ENCODE assay signal across 8 cellular contexts in the genomic region with DNA sequence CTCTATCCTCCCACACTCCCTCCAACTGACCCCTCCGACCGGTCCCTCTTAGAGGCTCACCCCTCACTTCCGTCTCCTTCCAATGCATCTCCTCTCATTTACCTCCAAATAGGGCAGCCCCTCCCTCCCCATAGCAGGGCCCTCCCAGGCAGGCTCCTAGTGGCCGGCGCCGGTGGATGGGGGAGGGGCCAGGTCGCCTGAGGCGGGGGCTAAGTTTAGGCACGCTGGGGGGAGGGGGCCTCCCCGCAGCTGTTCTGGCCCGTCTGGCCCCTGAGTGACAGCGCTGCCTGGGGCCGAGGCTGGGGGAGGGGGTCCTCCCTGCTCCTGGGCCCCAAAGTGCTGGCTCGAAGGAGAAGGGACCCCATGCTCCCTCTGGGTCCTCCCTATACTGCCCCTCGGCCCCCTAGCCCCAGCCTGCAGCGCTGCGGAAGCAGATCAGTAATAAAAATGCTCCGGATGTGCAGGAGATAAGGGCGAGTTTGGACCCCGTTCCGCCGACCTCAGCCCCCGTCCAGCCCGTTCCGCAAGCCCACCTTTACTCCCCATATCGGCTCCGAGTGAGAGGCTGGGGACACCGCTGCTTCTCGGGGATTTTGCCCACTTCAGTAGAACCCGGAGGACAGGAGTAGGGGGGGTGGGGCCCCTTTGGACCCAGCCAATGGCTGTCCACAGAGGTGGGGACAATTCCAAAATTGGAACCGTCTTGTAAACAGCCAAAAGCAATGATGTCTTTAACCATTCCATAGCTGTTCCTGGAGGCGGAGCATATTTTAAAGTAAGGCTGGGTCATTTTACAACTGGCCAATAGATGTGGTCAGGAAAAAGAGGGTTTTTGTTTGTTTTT. TPM values are rescaled to one million over a fixed set of nuclear protein-coding genes. Genes with fewer than 3 reads are reported as not detected.
A peak's percentile ranks its signal among the peaks of the same experiment; 100 is the strongest.
DNase-seq lines count a peak whose midpoint lies in the region; ATAC-seq and TF ChIP-seq lines count a peak whose summit lies in the region.

No MANE protein-coding gene starts in this region.

- DNase-seq in GM03348 (ENCODE audit: low spot score) (peak; percentile 69), NOMO-1 treated with dmso at 0.1 percent for 144 hours (lab: John Stamatoyannopoulos, UW; ENCODE audit: unreplicated experiment) (peak; percentile 20), dorsolateral prefrontal cortex (peak in 7 of 10 donors; percentile 46 to 75 (median 71)), mesenchymal stem cell (peak; percentile 90), uterus (no peak), ACHN (no peak), NCI-H1436 (lab: John Stamatoyannopoulos, UW) (no peak)

- peak overlapping the region; percentile 96 for H3K4me2 ChIP-seq in mesenchymal stem cell (ENCODE audit: low read length, poor library complexity, severe bottlenecking)

- H3K4me1 ChIP-seq in mesenchymal stem cell (ENCODE audit: control insufficient read depth, insufficient read depth, low read depth, low read length) (peaks cover 20% of the 10 kb centered on the region), uterus (peaks cover 0 to 10% of the 10 kb centered on the region in 2 donors)

- intact Hi-C loops in dorsolateral prefrontal cortex (cut with DNase I) (no loop called here), uterus (cut with DNase I; ENCODE audit: low total_unique reads) (no loop called here)

- H2BK120ac ChIP-seq in mesenchymal stem cell (ENCODE audit: low read depth, low read length), result no peak overlapping the region

- H3K36me3 ChIP-seq in mesenchymal stem cell (ENCODE audit: control insufficient read depth in 1 of 2, insufficient read depth in 2 of 2, low read depth in 1 of 2, low read length in 2 of 2) (peaks cover 0 to 19% of the 10 kb centered on the region in 2 experiments), uterus (no peaks in the 10 kb centered on the region)

- ATAC-seq in GM18907 (IDR thresholded peaks at IDR 0.05; ENCODE audit: unreplicated experiment), result no peak

- peak overlapping the region; percentile 79 for H4K91ac ChIP-seq in mesenchymal stem cell (ENCODE audit: low read length)

- H2AFZ ChIP-seq in mesenchymal stem cell (ENCODE audit: low read depth, low read length), result peak overlapping the region; percentile 8

- H3K27me3 ChIP-seq in dorsolateral prefrontal cortex, result no peaks in the 10 kb centered on the region
- peaks cover 14% of the 10 kb centered on the region in 2 experiments for H3K27me3 ChIP-seq in mesenchymal stem cell (ENCODE audit: control insufficient read depth in 1 of 2, insufficient read depth in 1 of 2, low read length in 2 of 2)
- no peaks in the 10 kb centered on the region for H3K27me3 ChIP-seq in uterus

- 4% methylated on average over 27 of the region's 32 CpGs for WGBS in mesenchymal stem cell

- H3K4me3 ChIP-seq in dorsolateral prefrontal cortex (peak overlapping the region; percentile 18 to 71 (median 55)), mesenchymal stem cell (ENCODE audit: insufficient read depth in 1 of 2, low read depth in 1 of 2, low read length in 2 of 2) (peak overlapping the region; percentile 66 to 94), uterus (peak overlapping the region; percentile 40 to 49)

- peak overlapping the region in 1 of 2 experiments; percentile 32 for H3K23ac ChIP-seq in mesenchymal stem cell (ENCODE audit: low read length in 2 of 2)

- H3K14ac ChIP-seq in mesenchymal stem cell (ENCODE audit: low read length in 2 of 2), result no peak overlapping the region

- H2BK5ac ChIP-seq in mesenchymal stem cell (ENCODE audit: low read depth, low read length, poor library complexity, severe bottlenecking), result peak overlapping the region; percentile 25

- H2BK12ac ChIP-seq in mesenchymal stem cell (ENCODE audit: low read length in 2 of 2), result peak overlapping the region; percentile 1 to 73

- TF ChIP-seq CTCF in dorsolateral prefrontal cortex (IDR thresholded peaks at IDR 0.05 in 54 of 56, conservative IDR thresholded peaks at IDR 0.05 in 2 of 56; ENCODE audit: low read depth in 1 of 56, partially characterized antibody in 56 of 56), result no peak
- TF ChIP-seq CTCF in uterus (IDR thresholded peaks at IDR 0.05), result no peak

- no peak overlapping the region for H2BK15ac ChIP-seq in mesenchymal stem cell (ENCODE audit: low read depth, poor library complexity, severe bottlenecking)

- no peak overlapping the region for H2AK5ac ChIP-seq in mesenchymal stem cell (ENCODE audit: low read length, severe bottlenecking)

- peak overlapping the region; percentile 84 for H3K9ac ChIP-seq in mesenchymal stem cell (ENCODE audit: low read length)

- peak overlapping the region; percentile 74 to 91 for H3K18ac ChIP-seq in mesenchymal stem cell (ENCODE audit: low read depth in 1 of 2, low read length in 2 of 2)

- peak overlapping the region in 33 of 59 donors; percentile 3 to 79 (median 42) for H3K27ac ChIP-seq in dorsolateral prefrontal cortex
- H3K27ac ChIP-seq in mesenchymal stem cell (ENCODE audit: low read length, poor library complexity, severe bottlenecking), result peak overlapping the region; percentile 60
- peak overlapping the region; percentile 36 to 66 for H3K27ac ChIP-seq in uterus

- no peak for TF ChIP-seq POLR2A in uterus (IDR thresholded peaks at IDR 0.05)

- peak overlapping the region; percentile 45 for H4K8ac ChIP-seq in mesenchymal stem cell (ENCODE audit: low read length)

- H3K4ac ChIP-seq in mesenchymal stem cell (ENCODE audit: low read depth in 1 of 2, low read length in 2 of 2), result peak overlapping the region; percentile 13 to 24

- H3K9me3 ChIP-seq in mesenchymal stem cell (ENCODE audit: control insufficient read depth, low read length) (no peaks in the 10 kb centered on the region), uterus (no peaks in the 10 kb centered on the region)

- in situ Hi-C loops in ACHN (cut with HindIII; ENCODE audit: low pct_ligation_motif_present, low pct_unique_long_range_greater_than_20kb, low sequenced_read_pairs), result no loop called here

- H3K79me1 ChIP-seq in mesenchymal stem cell (replicated peaks; ENCODE audit: low read length, poor library complexity, severe bottlenecking), result no peaks in the 10 kb centered on the region

RNA-seq across cellular contexts. Expression of a gene that starts 4.0 kb away (rescaled TPM):
- total RNA-seq in dorsolateral prefrontal cortex (100 to 1,000 TPM in 2 of 120 experiments, 10 to 100 TPM in 118; 18.9 to 124 (median 63.4) TPM), uterus (1 to 10 TPM in 3 of 4 donors, not detected in 1; 5.9 to 9.0 (median 7.0) TPM)
- 30.0 TPM for polyA plus RNA-seq in mesenchymal stem cell (2013, experiment 1 of 2)
- 31.0 TPM for polyA plus RNA-seq in mesenchymal stem cell (2013, experiment 2 of 2)

RNA-seq across cellular contexts. Expression of a gene that starts 5.4 kb away (rescaled TPM):
- total RNA-seq in dorsolateral prefrontal cortex (1 to 10 TPM in 108 of 120 experiments, under 1 TPM in 12; 0.59 to 4.9 (median 1.9) TPM), uterus (10 to 100 TPM in 1 of 4 donors, not detected in 3; 42.5 TPM)
- 2.3 TPM for polyA plus RNA-seq in mesenchymal stem cell (2013, experiment 1 of 2)
- polyA plus RNA-seq in mesenchymal stem cell (2013, experiment 2 of 2), result 2.1 TPM

RNA-seq across cellular contexts. Expression of a gene that starts 14.4 kb away (rescaled TPM):
- total RNA-seq in dorsolateral prefrontal cortex, result 10 to 100 TPM in 118 of 120 experiments, 1 to 10 TPM in 2; 7.0 to 36.7 (median 18.3) TPM
- polyA plus RNA-seq in mesenchymal stem cell (2013, experiment 1 of 2), result 106 TPM
- polyA plus RNA-seq in mesenchymal stem cell (2013, experiment 2 of 2), result 104 TPM
- total RNA-seq in uterus, result 100 to 1,000 TPM in 1 of 4 donors, 10 to 100 TPM in 3; 21.5 to 157 (median 38.3) TPM

RNA-seq across cellular contexts. Expression of a gene that starts 25.1 kb away (rescaled TPM):
- total RNA-seq in dorsolateral prefrontal cortex (100 to 1,000 TPM in 2 of 120 experiments, 10 to 100 TPM in 32, 1 to 10 TPM in 86; 2.6 to 168 (median 7.7) TPM), uterus (10 to 100 TPM in 2 of 4 donors, 1 to 10 TPM in 1, not detected in 1; 8.1 to 52.1 (median 28.6) TPM)
- 167 TPM for polyA plus RNA-seq in mesenchymal stem cell (2013, experiment 1 of 2)
- 130 TPM for polyA plus RNA-seq in mesenchymal stem cell (2013, experiment 2 of 2)

Comparison
In these comparisons a context has a peak if more than half of its experiments do, and no peak if none do; other contexts are left out.
1. DNase-seq: peak in GM03348 (single experiment), NOMO-1 treated with dmso at 0.1 percent for 144 hours (single experiment), dorsolateral prefrontal cortex (7 of 10) and mesenchymal stem cell (single experiment); none in uterus (0 of 2), ACHN (single experiment) and NCI-H1436 (single experiment).
2. Peak in every context shown above with its lines, with median percentiles within 50 percentile points of each other: H3K27ac ChIP-seq and H3K4me3 ChIP-seq.